In genomic region chr6:33347816-33348215, GRCh38 we compare ENCODE assay signal across 17 cellular contexts. TPM values are rescaled to one million over a fixed set of nuclear protein-coding genes. Genes with fewer than 3 reads are reported as not detected.
DNase-seq lines count a peak whose midpoint lies in the region; ATAC-seq and TF ChIP-seq lines count a peak whose summit lies in the region.
"Had no signal": no experiment of that assay in that cellular context is flagged by ENCODE, and none has a peak within 500 bp of the region (broad histone marks: within the 10 kb centered on the region; RNA-seq: fewer than 3 reads in every experiment).

No MANE protein-coding gene starts in this region.

- H3K9me3 ChIP-seq in CD4-positive, alpha-beta T cell (ENCODE audit: control insufficient read depth, low read length), result no peaks in the 10 kb centered on the region
- H3K9me3 ChIP-seq in T-helper 17 cell (ENCODE audit: control insufficient read depth, low read length, poor library complexity, severe bottlenecking) (no peaks in the 10 kb centered on the region), neural progenitor cell (ENCODE audit: low read depth) (no peaks in the 10 kb centered on the region)
- H3K9me3 ChIP-seq: HAP-1 had no signal

- no peak for TF ChIP-seq CTCF in CD4-positive, alpha-beta T cell (IDR thresholded peaks at IDR 0.05)
- TF ChIP-seq CTCF in neural progenitor cell (IDR thresholded peaks at IDR 0.05) (no peak), omental fat pad (IDR thresholded peaks at IDR 0.05) (no peak), GM13976 (IDR thresholded peaks at IDR 0.05; ENCODE audit: borderline replicate concordance, control extremely low read depth, extremely low read depth, insufficient read depth, missing control alignments) (no peak)

- POLR2A ChIA-PET in CD4-positive, alpha-beta T cell (lab: Charles Lee), result interaction anchor here (0.8 kb wide), 1 partner anchor 30 kb away, joined by 3 read pairs; no protein-coding TSS in a partner anchor

- H3K4me3 Mint-ChIP-seq in CD4-positive, alpha-beta T cell, result no peak overlapping the region
- no peak overlapping the region for H3K4me3 Mint-ChIP-seq in T-helper 17 cell
- no peak overlapping the region for H3K4me3 Mint-ChIP-seq in immature natural killer cell
- H3K4me3 Mint-ChIP-seq in neural progenitor cell, result no peak overlapping the region
- no peak overlapping the region for H3K4me3 Mint-ChIP-seq in natural killer cell treated with Interleukin-12 subunit alpha and Interleukin-12 subunit beta and Interleukin-15 and Interleukin-18, amount 100 ng/mL, for 72 hours
- H3K4me3 Mint-ChIP-seq: B cell had no signal

- no peak overlapping the region for H3K9ac ChIP-seq in neural progenitor cell

- no peaks in the 10 kb centered on the region for H3K79me2 ChIP-seq in neural progenitor cell (ENCODE audit: low read depth)

- CTCF ChIA-PET in CD4-positive, alpha-beta T cell (lab: Charles Lee), result no interaction called here

- no peaks in the 10 kb centered on the region for H3K27me3 ChIP-seq in CD4-positive, alpha-beta T cell (ENCODE audit: control insufficient read depth, insufficient read depth, low read length)
- H3K27me3 ChIP-seq in neural progenitor cell, result no peaks in the 10 kb centered on the region

- no peak for ATAC-seq in CD4-positive, alpha-beta T cell (ENCODE audit: poor library complexity)
- ATAC-seq in T-helper 17 cell (no peak), omental fat pad (ENCODE audit: low FRiP score) (no peak)
- ATAC-seq in natural killer cell treated with Interleukin-12 subunit alpha and Interleukin-12 subunit beta and Interleukin-15 and Interleukin-18, amount 100 ng/mL, for 72 hours, result no peak

- no peak overlapping the region for H3K27ac ChIP-seq in CD4-positive, alpha-beta T cell (ENCODE audit: low read depth, low read length)
- no peak overlapping the region for H3K27ac ChIP-seq in neural progenitor cell
- H3K27ac ChIP-seq: HL-60 had no signal

- intact Hi-C loops in CD4-positive, alpha-beta T cell (cut with DNase I, micrococcal nuclease), result loop anchor here in 1 of 2 experiments (5.0 kb wide), 1 partner anchor 36 kb away; the partner anchor contains the start of gene TAPBP

- no peaks in the 10 kb centered on the region for H3K36me3 Mint-ChIP-seq in CD4-positive, alpha-beta T cell (ENCODE audit: low read depth)
- H3K36me3 Mint-ChIP-seq in T-helper 17 cell (ENCODE audit: low read depth), result no peaks in the 10 kb centered on the region
- H3K36me3 Mint-ChIP-seq in immature natural killer cell, result no peaks in the 10 kb centered on the region
- no peaks in the 10 kb centered on the region for H3K36me3 Mint-ChIP-seq in neural progenitor cell
- no peaks in the 10 kb centered on the region for H3K36me3 Mint-ChIP-seq in natural killer cell treated with Interleukin-12 subunit alpha and Interleukin-12 subunit beta and Interleukin-15 and Interleukin-18, amount 100 ng/mL, for 72 hours
- H3K36me3 Mint-ChIP-seq: CD4-positive, alpha-beta memory T cell had no signal

- in situ Hi-C loops in GM13976 (cut with MboI; ENCODE audit: low sequenced_read_pairs, unreplicated experiment), result no loop called here

- peaks cover 2% of the 10 kb centered on the region for H3K4me1 ChIP-seq in neural progenitor cell

- no peaks in the 10 kb centered on the region for H4K20me1 ChIP-seq in neural progenitor cell (ENCODE audit: low read depth)

- no peak overlapping the region for H3K4me2 ChIP-seq in neural progenitor cell

- no peak overlapping the region for H3K4me3 ChIP-seq in neural progenitor cell
- H3K4me3 ChIP-seq: HAP-1 had no signal

- no peaks in the 10 kb centered on the region for H3K9me3 Mint-ChIP-seq in CD4-positive, alpha-beta T cell
- no peaks in the 10 kb centered on the region for H3K9me3 Mint-ChIP-seq in immature natural killer cell
- no peaks in the 10 kb centered on the region for H3K9me3 Mint-ChIP-seq in neural progenitor cell
- H3K9me3 Mint-ChIP-seq in natural killer cell treated with Interleukin-12 subunit alpha and Interleukin-12 subunit beta and Interleukin-15 and Interleukin-18, amount 100 ng/mL, for 72 hours, result no peaks in the 10 kb centered on the region

- no peaks in the 10 kb centered on the region for H3K27me3 Mint-ChIP-seq in CD4-positive, alpha-beta T cell
- H3K27me3 Mint-ChIP-seq in T-helper 17 cell (no peaks in the 10 kb centered on the region), immature natural killer cell (ENCODE audit: low read depth in 3 of 3) (peaks cover 16 to 22% (median 18%) of the 10 kb centered on the region in 3 donors), neural progenitor cell (ENCODE audit: insufficient read depth, low read depth) (peaks cover 5% of the 10 kb centered on the region)
- no peaks in the 10 kb centered on the region for H3K27me3 Mint-ChIP-seq in natural killer cell treated with Interleukin-12 subunit alpha and Interleukin-12 subunit beta and Interleukin-15 and Interleukin-18, amount 100 ng/mL, for 72 hours
- H3K27me3 Mint-ChIP-seq: B cell; CD4-positive, alpha-beta memory T cell had no signal

- H3K4me1 Mint-ChIP-seq in CD4-positive, alpha-beta T cell (ENCODE audit: low read depth), result peaks cover 35% of the 10 kb centered on the region
- H3K4me1 Mint-ChIP-seq in T-helper 17 cell (peaks cover 43% of the 10 kb centered on the region), immature natural killer cell (peaks cover 39 to 48% of the 10 kb centered on the region in 2 donors), neural progenitor cell (peaks cover 12% of the 10 kb centered on the region)
- peaks cover 27 to 32% of the 10 kb centered on the region in 2 donors for H3K4me1 Mint-ChIP-seq in natural killer cell treated with Interleukin-12 subunit alpha and Interleukin-12 subunit beta and Interleukin-15 and Interleukin-18, amount 100 ng/mL, for 72 hours (ENCODE audit: low read depth in 2 of 2)

- no peak overlapping the region for H2AFZ ChIP-seq in neural progenitor cell (replicated peaks)

- H3K27ac Mint-ChIP-seq in CD4-positive, alpha-beta T cell, result peak overlapping the region; percentile 75
- H3K27ac Mint-ChIP-seq in T-helper 17 cell, result peak overlapping the region; percentile 82
- peak overlapping the region in 4 of 6 donors; percentile 10 to 81 (median 24) for H3K27ac Mint-ChIP-seq in immature natural killer cell
- peak overlapping the region; percentile 19 for H3K27ac Mint-ChIP-seq in neural progenitor cell
- H3K27ac Mint-ChIP-seq in natural killer cell treated with Interleukin-12 subunit alpha and Interleukin-12 subunit beta and Interleukin-15 and Interleukin-18, amount 100 ng/mL, for 72 hours, result peak overlapping the region in 1 of 2 donors; percentile 11
- H3K27ac Mint-ChIP-seq: B cell had no signal

- H3K36me3 ChIP-seq in neural progenitor cell, result no peaks in the 10 kb centered on the region
- H3K36me3 ChIP-seq: HAP-1 had no signal

- H3F3A ChIP-seq in neural progenitor cell (ENCODE audit: low read depth), result no peaks in the 10 kb centered on the region

- DNase-seq in CD4-positive, alpha-beta T cell, result no peak
- DNase-seq in T-helper 17 cell, result no peak
- DNase-seq in immature natural killer cell, result no peak
- DNase-seq in neural progenitor cell (ENCODE audit: low spot score), result no peak
- no peak for DNase-seq in omental fat pad (ENCODE audit: low spot score)
- no peak for DNase-seq in GM13976 (ENCODE audit: low spot score)
- DNase-seq in COLO668 (lab: John Stamatoyannopoulos, UW; ENCODE audit: unreplicated experiment), result no peak
- no peak for DNase-seq in natural killer cell treated with Interleukin-12 subunit alpha and Interleukin-12 subunit beta and Interleukin-15 and Interleukin-18, amount 100 ng/mL, for 72 hours (ENCODE audit: low spot score)
- DNase-seq: C1 segment of cervical spinal cord; CD4-positive, alpha-beta memory T cell; COR-L47; DMS153; DMS79 treated with DMSO at 0.1 percent for 48 hours; EL had no signal

RNA-seq across cellular contexts. Expression of gene DAXX, which starts 25.1 kb away (rescaled TPM):
- 10 to 100 TPM; 24.2 to 24.7 TPM for total RNA-seq in CD4-positive, alpha-beta T cell
- total RNA-seq in T-helper 17 cell (10 to 100 TPM; 34.5 to 49.0 TPM), neural progenitor cell (ENCODE audit: low replicate concordance) (35.7 and 49.6 TPM in 2 replicates), omental fat pad (10 to 100 TPM; 33.4 to 65.2 (median 42.5) TPM)
- polyA plus RNA-seq in immature natural killer cell, result 100 to 1,000 TPM in 1 of 3 donors, 10 to 100 TPM in 2; 71.6 to 159 (median 75.1) TPM
- 10 to 100 TPM; 80.5 to 99.5 TPM for total RNA-seq in natural killer cell treated with Interleukin-12 subunit alpha and Interleukin-12 subunit beta and Interleukin-15 and Interleukin-18, amount 100 ng/mL, for 72 hours

RNA-seq across cellular contexts. Expression of gene ZBTB22, which starts 30.3 kb away (rescaled TPM):
- 10 to 100 TPM; 11.6 to 13.6 TPM for total RNA-seq in CD4-positive, alpha-beta T cell
- total RNA-seq in T-helper 17 cell (10 to 100 TPM; 17.1 to 20.2 TPM), neural progenitor cell (ENCODE audit: low replicate concordance) (5.7 and 26.7 TPM in 2 replicates), omental fat pad (10 to 100 TPM; 10.7 to 15.3 (median 11.6) TPM)
- 10 to 100 TPM; 14.5 to 18.1 (median 14.7) TPM for polyA plus RNA-seq in immature natural killer cell
- 10 to 100 TPM in 1 of 2 donors, 1 to 10 TPM in 1; 6.9 to 13.2 TPM for total RNA-seq in natural killer cell treated with Interleukin-12 subunit alpha and Interleukin-12 subunit beta and Interleukin-15 and Interleukin-18, amount 100 ng/mL, for 72 hours

RNA-seq across cellular contexts. Expression of gene TAPBP, which starts 33.9 kb away (rescaled TPM):
- total RNA-seq in CD4-positive, alpha-beta T cell, result 100 to 1,000 TPM; 203 to 206 TPM
- total RNA-seq in T-helper 17 cell, result 100 to 1,000 TPM; 269 to 344 TPM
- polyA plus RNA-seq in immature natural killer cell, result 100 to 1,000 TPM; 303 to 707 (median 457) TPM
- 1.7 and 6.3 TPM in 2 replicates for total RNA-seq in neural progenitor cell (ENCODE audit: low replicate concordance)
- 10 to 100 TPM; 50.2 to 90.5 (median 69.1) TPM for total RNA-seq in omental fat pad
- 100 to 1,000 TPM; 243 to 346 TPM for total RNA-seq in natural killer cell treated with Interleukin-12 subunit alpha and Interleukin-12 subunit beta and Interleukin-15 and Interleukin-18, amount 100 ng/mL, for 72 hours

RNA-seq across cellular contexts. Expression of gene KIFC1, which starts 43.8 kb away (rescaled TPM):
- total RNA-seq in CD4-positive, alpha-beta T cell, result 1 to 10 TPM; 1.2 to 1.6 TPM
- total RNA-seq in T-helper 17 cell, result 1 to 10 TPM; 1.3 to 3.7 TPM
- 1 to 10 TPM in 2 of 3 donors, not detected in 1; 2.2 to 3.7 TPM for polyA plus RNA-seq in immature natural killer cell
- total RNA-seq in neural progenitor cell (ENCODE audit: low replicate concordance), result 93.9 and 179 TPM in 2 replicates
- 10 to 100 TPM in 1 of 4 donors, 1 to 10 TPM in 1, under 1 TPM in 2; 0.25 to 10.8 (median 3.1) TPM for total RNA-seq in omental fat pad
- total RNA-seq in natural killer cell treated with Interleukin-12 subunit alpha and Interleukin-12 subunit beta and Interleukin-15 and Interleukin-18, amount 100 ng/mL, for 72 hours, result 100 to 1,000 TPM in 1 of 2 donors, 10 to 100 TPM in 1; 52.9 to 115 TPM

RNA-seq across cellular contexts. Expression of gene RGL2, which starts 49.1 kb away (rescaled TPM):
- 10 to 100 TPM; 39.2 to 39.4 TPM for total RNA-seq in CD4-positive, alpha-beta T cell
- total RNA-seq in T-helper 17 cell (10 to 100 TPM; 42.1 to 56.2 TPM), neural progenitor cell (ENCODE audit: low replicate concordance) (28.3 and 63.4 TPM in 2 replicates), omental fat pad (10 to 100 TPM; 28.7 to 81.2 (median 41.7) TPM)
- 10 to 100 TPM in 1 of 3 donors, 1 to 10 TPM in 2; 5.9 to 14.7 (median 8.0) TPM for polyA plus RNA-seq in immature natural killer cell
- total RNA-seq in natural killer cell treated with Interleukin-12 subunit alpha and Interleukin-12 subunit beta and Interleukin-15 and Interleukin-18, amount 100 ng/mL, for 72 hours, result 10 to 100 TPM; 38.1 to 51.4 TPM
